In genomic region chr2:38505779-38506178, GRCh38 we compare ENCODE assay signal across 11 cellular contexts.
DNase-seq lines count a peak whose midpoint lies in the region; ATAC-seq and TF ChIP-seq lines count a peak whose summit lies in the region.
"Had no signal": no experiment of that assay in that cellular context is flagged by ENCODE, and none has a peak within 500 bp of the region (broad histone marks: within the 10 kb centered on the region; RNA-seq: fewer than 3 reads in every experiment).

No MANE protein-coding gene starts in this region.

- H3K9me3 ChIP-seq in tibial artery: peaks cover 0 to 4% (median 0%) of the 10 kb centered on the region in 3 donors

- peaks cover 0 to 26% (median 24%) of the 10 kb centered on the region in 4 donors for H3K4me1 ChIP-seq in tibial artery

- DNase-seq in HK-2 (ENCODE audit: unreplicated experiment) (peak; percentile 14), choroid plexus epithelial cell (ENCODE audit: low read depth) (peak; percentile 78), left lobe of liver (ENCODE audit: low spot score) (peak; percentile 63), tibial artery (peak; percentile 79 to 86), NCI-H510A (lab: John Stamatoyannopoulos, UW) (no peak), HT-29 (ENCODE audit: low spot score) (no peak), epidermal melanocyte (ENCODE audit: insufficient read length, low spot score) (no peak)
- DNase-seq: activated CD8-positive, alpha-beta memory T cell treated with anti-CD3 and anti-CD28 coated beads for 24 hours; GDM1; NCI-H1417 treated with DMSO at 0.1 percent for 48 hours had no signal

- H3K27ac ChIP-seq in tibial artery: peak overlapping the region; percentile 13 to 56

- no peaks in the 10 kb centered on the region for H3K36me3 ChIP-seq in tibial artery

- intact Hi-C loops in tibial artery (cut with DNase I; ENCODE audit: low total_unique reads): no loop called here

- TF ChIP-seq CTCF in choroid plexus epithelial cell (conservative IDR thresholded peaks at IDR 0.05; ENCODE audit: low read depth, low read length) (no peak), tibial artery (IDR thresholded peaks at IDR 0.05) (no peak)

- H3K4me3 ChIP-seq in choroid plexus epithelial cell (ENCODE audit: low read depth, low read length): no peak overlapping the region
- H3K4me3 ChIP-seq in tibial artery: no peak overlapping the region

- H3K27me3 ChIP-seq in tibial artery: no peaks in the 10 kb centered on the region

- peak; percentile 84 for ATAC-seq in left lobe of liver
- ATAC-seq in HG02610 (IDR thresholded peaks at IDR 0.05; ENCODE audit: unreplicated experiment): no peak

Comparison
In these comparisons a context has a peak if more than half of its experiments do, and no peak if none do; other contexts are left out.
1. DNase-seq: peak in HK-2 (single experiment), choroid plexus epithelial cell (single experiment), left lobe of liver (single experiment) and tibial artery (2 of 2); none in NCI-H510A (single experiment), HT-29 (single experiment) and epidermal melanocyte (single experiment).